ENCODE assay signal across 1 cellular context in genomic region chr2:210480079-210480478, GRCh38.
TF ChIP-seq lines count a peak whose summit lies in the region.

No MANE protein-coding gene starts in this region.

TF ChIP-seq in HEK293T, 16 proteins besides CTCF, POLR2A, EP300 and RAD21:
- no peak for TF ChIP-seq LEF1 (IDR thresholded peaks at IDR 0.05; ENCODE audit: borderline replicate concordance)
- TF ChIP-seq CTBP1 (IDR thresholded peaks at IDR 0.05; ENCODE audit: borderline replicate concordance): no peak
- no peak for TF ChIP-seq NFRKB (IDR thresholded peaks at IDR 0.05)
- no peak for TF ChIP-seq ZNF384 (IDR thresholded peaks at IDR 0.05)
- no peak for TF ChIP-seq SP1 (IDR thresholded peaks at IDR 0.05)
- no peak for TF ChIP-seq FOXK2 (IDR thresholded peaks at IDR 0.05)
